ENCODE assay signal across 1 cellular context in genomic region chr4:153344131-153345010, GRCh38.
A peak's percentile ranks its signal among the peaks of the same experiment; 100 is the strongest.
TF ChIP-seq lines count a peak whose summit lies in the region.

Gene MND1, plus strand, starts transcription at chr4:153344688. Its CDS starts 50 bp downstream, at chr4:153344738.

TF ChIP-seq in HepG2, 621 proteins besides CTCF, POLR2A, EP300 and RAD21 (continued from another document and continues in another):
- TF ChIP-seq BCLAF1 (IDR thresholded peaks at IDR 0.05) (no peak), IKZF1 (IDR thresholded peaks at IDR 0.05) (no peak), ETS1 (CRISPR knock-in tag; IDR thresholded peaks at IDR 0.05) (no peak), ZEB1 (IDR thresholded peaks at IDR 0.05; ENCODE audit: insufficient replicate concordance, low read depth) (no peak), PRDM15 (CRISPR knock-in tag; IDR thresholded peaks at IDR 0.05) (peak; percentile 90), ZNF784 (CRISPR knock-in tag; IDR thresholded peaks at IDR 0.05; ENCODE audit: borderline replicate concordance) (0 out of 2 replicates have a peak, but pooled peaks have one; percentile 47), SRSF4 (IDR thresholded peaks at IDR 0.05; ENCODE audit: low read depth, low read length, poor library complexity, severe bottlenecking) (no peak), LRRFIP1 (CRISPR knock-in tag; conservative IDR thresholded peaks at IDR 0.05) (no peak), SIX1 (CRISPR knock-in tag; IDR thresholded peaks at IDR 0.05; ENCODE audit: borderline replicate concordance) (no peak), ZNF101 (CRISPR knock-in tag; IDR thresholded peaks at IDR 0.05; ENCODE audit: borderline replicate concordance, low read depth) (no peak), ZNF333 (CRISPR knock-in tag; IDR thresholded peaks at IDR 0.05; ENCODE audit: borderline replicate concordance) (no peak; the same call in 1 of the 2 replicates), RFX3 (CRISPR knock-in tag; IDR thresholded peaks at IDR 0.05) (no peak), YY1 (IDR thresholded peaks at IDR 0.05; ENCODE audit: insufficient read depth, insufficient replicate concordance, low read depth, low read length) (peak; percentile 81), TIGD3 (CRISPR knock-in tag; IDR thresholded peaks at IDR 0.05; ENCODE audit: borderline replicate concordance) (no peak), CEBPZ (IDR thresholded peaks at IDR 0.05; ENCODE audit: low read length) (no peak), CC2D1A (CRISPR knock-in tag; IDR thresholded peaks at IDR 0.05) (0 out of 2 replicates have a peak, but pooled peaks have one; percentile 57), GATAD1 (CRISPR knock-in tag; IDR thresholded peaks at IDR 0.05) (peak; percentile 59; the same call in 1 of the 2 replicates), TEF (CRISPR knock-in tag; IDR thresholded peaks at IDR 0.05) (no peak), U2AF2 (IDR thresholded peaks at IDR 0.05; ENCODE audit: low read depth, low read length) (no peak), TGIF2 (CRISPR knock-in tag; IDR thresholded peaks at IDR 0.05) (peak; percentile 77; the same call in 1 of the 2 replicates), ZNF550 (CRISPR knock-in tag; IDR thresholded peaks at IDR 0.05; ENCODE audit: borderline replicate concordance) (no peak), POGK (CRISPR knock-in tag; conservative IDR thresholded peaks at IDR 0.05) (peak; percentile 93), ZBTB20 (CRISPR knock-in tag; IDR thresholded peaks at IDR 0.05; ENCODE audit: borderline replicate concordance, low read depth) (0 out of 2 replicates have a peak, but pooled peaks have one; percentile 28), CSRNP1 (CRISPR knock-in tag; IDR thresholded peaks at IDR 0.05) (peak; percentile 68; the same call in 1 of the 2 replicates), ZBTB25 (CRISPR knock-in tag; IDR thresholded peaks at IDR 0.05) (no peak), ARID3A (IDR thresholded peaks at IDR 0.05; ENCODE audit: low read depth, low read length) (no peak), EHMT2 (IDR thresholded peaks at IDR 0.05; ENCODE audit: borderline replicate concordance, low read depth, low read length) (no peak)
